ENCODE assay signal across 20 cellular contexts in the genomic region with DNA sequence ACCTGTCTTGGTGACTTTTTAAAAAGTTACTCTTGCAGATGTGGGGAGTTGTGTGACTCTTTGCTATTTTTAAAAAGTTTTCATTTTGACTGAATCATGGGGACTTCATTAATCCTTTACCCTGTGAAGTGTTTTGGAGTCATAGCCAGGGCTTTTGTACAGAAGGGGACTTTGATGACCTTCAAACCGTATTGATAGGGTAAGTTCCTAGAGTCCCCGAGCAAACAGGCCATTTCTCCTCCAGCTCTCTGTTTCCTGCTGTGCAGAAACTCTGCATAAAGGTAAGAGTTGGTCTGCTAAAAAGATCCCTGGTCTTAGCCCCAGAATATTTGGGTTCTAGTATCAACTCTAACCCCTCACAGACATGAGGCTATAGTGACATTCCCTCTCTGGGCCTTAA.
"Had no signal": no experiment of that assay in that cellular context is flagged by ENCODE, and none has a peak within 500 bp of the region (broad histone marks: within the 10 kb centered on the region; RNA-seq: fewer than 3 reads in every experiment).

No MANE protein-coding gene starts in this region.

- ATAC-seq: stimulated activated naive CD8-positive, alpha-beta T cell treated with anti-CD3 and anti-CD28 coated beads, Interleukin-15, Interleukin-2, amounts not matched to agents 100 U/mL and 50 U/mL, for 24 hours had no signal

- FAIRE-seq: small intestine had no signal

- H3K4me3 Mint-ChIP-seq: activated B cell treated with CpG ODN at 0.5 μM for 24 hours; activated CD4-positive, alpha-beta T cell treated with anti-CD3 and anti-CD28 coated beads, Interleukin-2, amount 10 ng/mL, durations not matched to agents 24 days and 14 days; activated naive CD8-positive, alpha-beta T cell treated with anti-CD3 and anti-CD28 coated beads, Interleukin-2, amount 10 ng/mL, durations not matched to agents 7 days and 5 days; nephron had no signal

- H3K36me3 ChIP-seq: brain microvascular endothelial cell, esophagus squamous epithelium, right atrium auricular region had no signal

- H3K27ac Mint-ChIP-seq: activated B cell treated with CpG ODN at 0.5 μM for 24 hours; activated naive CD8-positive, alpha-beta T cell treated with anti-CD3 and anti-CD28 coated beads, Interleukin-2, amount 10 ng/mL, durations not matched to agents 7 days and 5 days had no signal

- H3K27me3 ChIP-seq: brain microvascular endothelial cell, esophagus squamous epithelium, right atrium auricular region had no signal

- H3K9me3 ChIP-seq: esophagus squamous epithelium, right atrium auricular region had no signal

- H3K4me3 ChIP-seq: esophagus squamous epithelium, right atrium auricular region had no signal

- H3K9me3 Mint-ChIP-seq: activated B cell treated with CpG ODN at 0.5 μM for 24 hours; activated naive CD8-positive, alpha-beta T cell treated with anti-CD3 and anti-CD28 coated beads, Interleukin-2, amount 10 ng/mL, durations not matched to agents 7 days and 5 days; nephron had no signal

- H3K27ac ChIP-seq: brain microvascular endothelial cell, right atrium auricular region had no signal

- DNase-seq: activated B cell treated with CpG ODN at 0.5 μM for 24 hours; activated CD4-positive, alpha-beta T cell treated with anti-CD3 and anti-CD28 coated beads, Interleukin-2, amount 10 ng/mL, durations not matched to agents 24 days and 14 days; activated naive CD4-positive, alpha-beta T cell; activated naive CD8-positive, alpha-beta T cell treated with anti-CD3 and anti-CD28 coated beads, Interleukin-2, amount 10 ng/mL, durations not matched to agents 7 days and 5 days; anterior cingulate cortex; brain microvascular endothelial cell; cortex of kidney; effector CD4-positive, alpha-beta T cell; esophagus squamous epithelium; glutamatergic neuron; hypothalamus; occipital lobe; small intestine; stimulated activated CD4-positive, alpha-beta T cell treated with anti-CD3 and anti-CD28 coated beads, Interleukin-4, amount 100 ng/mL, for 4 hours; stimulated activated CD8-positive, alpha-beta memory T cell treated with anti-CD3 and anti-CD28 coated beads, Interleukin-4, amount 100 ng/mL, for 48 hours; stimulated activated naive CD8-positive, alpha-beta T cell treated with anti-CD3 and anti-CD28 coated beads, Interleukin-15, Interleukin-2, amounts not matched to agents 100 U/mL and 50 U/mL, for 24 hours; T-helper 2 cell; trophoblast cell had no signal
